22 cellular contexts compared by ENCODE assay signal in the genomic region with DNA sequence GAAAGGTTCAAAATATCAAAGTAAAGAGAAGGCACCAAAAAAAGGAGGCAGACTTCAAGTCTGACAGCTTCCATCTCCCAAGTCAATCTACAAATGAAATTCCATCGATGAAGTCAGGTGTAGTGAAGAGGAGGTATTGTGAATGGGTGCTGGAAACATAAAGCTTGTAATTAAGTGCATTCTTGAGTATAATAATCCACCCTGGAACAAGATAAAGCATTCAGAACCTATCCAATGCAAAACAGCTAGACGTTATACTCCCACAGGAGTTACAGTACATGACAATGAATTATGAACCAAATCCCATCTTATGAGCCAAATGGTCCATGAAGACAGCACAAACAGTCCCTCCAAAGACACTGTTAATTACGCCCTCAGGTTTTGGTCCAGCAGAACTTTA. TPM values are rescaled to one million over a fixed set of nuclear protein-coding genes. Genes with fewer than 3 reads are reported as not detected.
"Had no signal": no experiment of that assay in that cellular context is flagged by ENCODE, and none has a peak within 500 bp of the region (broad histone marks: within the 10 kb centered on the region; RNA-seq: fewer than 3 reads in every experiment).

No MANE protein-coding gene starts in this region.

- H3K9me3 Mint-ChIP-seq: activated T-cell treated with anti-CD3 and anti-CD28 coated beads, Interleukin-2, amount 50 U/mL, for 4 hours had no signal

- DNase-seq: activated CD8-positive, alpha-beta memory T cell treated with anti-CD3 and anti-CD28 coated beads, Interleukin-2, amount 50 U/mL, for 48 hours; activated naive CD4-positive, alpha-beta T cell; activated T-cell treated with anti-CD3 and anti-CD28 coated beads, Interleukin-2, amount 50 U/mL, for 4 hours; adrenal gland; brain microvascular endothelial cell; central memory CD4-positive, alpha-beta T cell; dermis blood vessel endothelial cell; effector memory CD4-positive, alpha-beta T cell; foreskin keratinocyte; kidney; left lung; naive thymus-derived CD4-positive, alpha-beta T cell; ovary; spleen; stimulated activated CD4-positive, alpha-beta T cell treated with anti-CD3 and anti-CD28 coated beads, Interleukin-4, amount 100 ng/mL, for 1 hour; stimulated activated naive CD4-positive, alpha-beta T cell; testis; trophoblast cell; WERI-Rb-1 had no signal

- H3K4me1 Mint-ChIP-seq: naive thymus-derived CD4-positive, alpha-beta T cell had no signal

- ATAC-seq: activated T-cell treated with anti-CD3 and anti-CD28 coated beads, Interleukin-2, amount 50 U/mL, for 4 hours; foreskin keratinocyte; left lung; naive thymus-derived CD4-positive, alpha-beta T cell had no signal

- H3K4me3 Mint-ChIP-seq: activated naive CD8-positive, alpha-beta T cell; activated T-cell treated with anti-CD3 and anti-CD28 coated beads, Interleukin-2, amount 50 U/mL, for 4 hours; naive thymus-derived CD4-positive, alpha-beta T cell had no signal

- H3K36me3 Mint-ChIP-seq: activated naive CD8-positive, alpha-beta T cell; naive thymus-derived CD4-positive, alpha-beta T cell had no signal

- H3K27ac Mint-ChIP-seq: activated naive CD8-positive, alpha-beta T cell; activated T-helper 2 cell treated with anti-CD3 and anti-CD28 coated beads, Interferon-gamma antibody, Interleukin-2, Interleukin-4, amounts not matched to agents 10 μg/mL and 5 μg/mL and 100 μg/mL, durations not matched to agents 14 hours and 24 hours and 36 hours; naive thymus-derived CD4-positive, alpha-beta T cell had no signal

- H3K27me3 Mint-ChIP-seq: activated naive CD8-positive, alpha-beta T cell; naive thymus-derived CD4-positive, alpha-beta T cell had no signal

RNA-seq across cellular contexts. Expression of a gene that starts 22.3 kb away (rescaled TPM):
- total RNA-seq: activated CD8-positive, alpha-beta memory T cell treated with anti-CD3 and anti-CD28 coated beads for 36 hours; activated T-helper 2 cell treated with anti-CD3 and anti-CD28 coated beads, Interferon-gamma antibody, Interleukin-2, Interleukin-4, amounts not matched to agents 10 μg/mL and 5 μg/mL and 100 μg/mL, durations not matched to agents 14 hours and 24 hours and 36 hours had no signal
